8 cellular contexts compared by ENCODE assay signal in the genomic region with DNA sequence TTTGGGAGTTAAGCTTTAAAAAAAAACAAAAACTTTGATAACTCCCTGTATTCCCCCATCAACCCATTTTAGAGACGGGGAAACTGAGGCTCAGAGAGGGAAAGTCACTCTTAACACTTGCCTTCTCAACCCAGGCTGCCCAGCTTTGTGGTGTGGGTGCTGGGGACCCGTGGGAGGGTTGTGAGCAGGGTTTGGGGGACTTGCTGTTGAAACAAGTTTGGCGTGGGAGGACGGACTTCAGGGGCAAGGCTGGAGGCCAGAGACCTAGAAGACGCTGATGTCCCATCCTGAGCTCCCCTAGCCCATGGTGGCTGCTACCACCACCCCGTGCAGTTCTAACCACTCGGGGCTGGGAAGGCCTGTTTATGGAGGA. TPM values are rescaled to one million over a fixed set of nuclear protein-coding genes. Genes with fewer than 3 reads are reported as not detected.
DNase-seq lines count a peak whose midpoint lies in the region; ATAC-seq, FAIRE-seq and TF ChIP-seq lines count a peak whose summit lies in the region.

No MANE protein-coding gene starts in this region.

- H3K27me3 ChIP-seq in endothelial cell of umbilical vein (ENCODE audit: control insufficient read depth in 2 of 2, insufficient read depth in 2 of 2, low read length in 2 of 2) (no peaks in the 10 kb centered on the region), rectal smooth muscle tissue (ENCODE audit: control insufficient read depth, insufficient read depth, low read length) (no peaks in the 10 kb centered on the region)

- no peaks in the 10 kb centered on the region for H3K4me1 Mint-ChIP-seq in Calu3 (ENCODE audit: low read depth, unreplicated experiment)

- H3K9me3 ChIP-seq in endothelial cell of umbilical vein (replicated peaks; ENCODE audit: control insufficient read depth, insufficient read depth, low read length) = no peaks in the 10 kb centered on the region

- BruUV-seq in Calu3 (replicated peaks; lab: Mats Ljungman, UMichigan) = no TSS peak
- no TSS peak for BruUV-seq in endothelial cell of umbilical vein (replicated peaks; lab: Mats Ljungman, UMichigan)

- intact Hi-C loops in Calu3 (cut with micrococcal nuclease; ENCODE audit: unreplicated experiment) (no loop called here), endothelial cell of umbilical vein (cut with micrococcal nuclease) (loop anchor here (2.0 to 10.0 kb wide), 2 partner anchors 55 to 77 kb away; a partner anchor contains a TSS)

- H3K9ac ChIP-seq in endothelial cell of umbilical vein (replicated peaks; ENCODE audit: extremely low read depth, insufficient read depth, low read length) (no peak overlapping the region), rectal smooth muscle tissue (ENCODE audit: low read length) (no peak overlapping the region)

- TF ChIP-seq POLR2A in endothelial cell of umbilical vein (IDR thresholded peaks at IDR 0.05; ENCODE audit: low read depth, low read length) = no peak

- no peak overlapping the region for H3K4me2 ChIP-seq in endothelial cell of umbilical vein (ENCODE audit: insufficient read depth, low read length)

- TF ChIP-seq CTCF in Calu3 (IDR thresholded peaks at IDR 0.05; ENCODE audit: unreplicated experiment) (no peak), RWPE1 (conservative IDR thresholded peaks at IDR 0.05; ENCODE audit: low read depth) (no peak), endothelial cell of umbilical vein (IDR thresholded peaks at IDR 0.05; ENCODE audit: extremely low read depth in 1 of 2, insufficient read depth in 1 of 2, low read depth in 1 of 2, low read length in 2 of 2) (no peak)

- no peaks in the 10 kb centered on the region for H4K20me1 ChIP-seq in endothelial cell of umbilical vein (replicated peaks; ENCODE audit: control insufficient read depth, extremely low read depth, insufficient read depth, low read length)

- dilution Hi-C loops in endothelial cell of umbilical vein (cut with MboI; ENCODE audit: extremely low pct_ligation_motif_present, low sequenced_read_pairs) = no loop called here

- no peaks in the 10 kb centered on the region for H3K9me3 Mint-ChIP-seq in Calu3 (ENCODE audit: low read depth, unreplicated experiment)

- H3K27ac Mint-ChIP-seq in Calu3 (ENCODE audit: unreplicated experiment) = peak overlapping the region; percentile 96

- peaks cover 18% of the 10 kb centered on the region for H3K79me2 ChIP-seq in endothelial cell of umbilical vein (ENCODE audit: control insufficient read depth, insufficient read depth, low read length)

- H3K27ac ChIP-seq in RWPE1 (peak overlapping the region; percentile 92), endothelial cell of umbilical vein (ENCODE audit: insufficient read depth, low read depth, low read length) (no peak overlapping the region), rectal smooth muscle tissue (ENCODE audit: low read depth, low read length) (no peak overlapping the region)

- H3K4me1 ChIP-seq in endothelial cell of umbilical vein (ENCODE audit: control insufficient read depth, extremely low read depth, insufficient read depth, low read length) (peaks cover 14% of the 10 kb centered on the region), rectal smooth muscle tissue (ENCODE audit: control insufficient read depth, insufficient read depth, low read length) (peaks cover 10% of the 10 kb centered on the region)

- no peak for ATAC-seq in GM21717 (IDR thresholded peaks at IDR 0.05; ENCODE audit: unreplicated experiment)

- DNase-seq in Calu3 (no peak), RWPE1 (ENCODE audit: low spot score) (no peak), endothelial cell of umbilical vein (ENCODE audit: low read depth, low spot score) (no peak), DMS79 treated with DMSO at 0.1 percent for 48 hours (lab: John Stamatoyannopoulos, UW) (no peak), activated gamma-delta T cell treated with Interleukin-2 at 50 U/mL for 16 hours (no peak), SK-N-DZ (ENCODE audit: low spot score) (no peak)

- H3K36me3 ChIP-seq in endothelial cell of umbilical vein (ENCODE audit: control insufficient read depth in 2 of 2, extremely low read depth in 1 of 2, insufficient read depth in 2 of 2, low read length in 2 of 2) (peaks cover 0 to 20% of the 10 kb centered on the region in 2 experiments), rectal smooth muscle tissue (ENCODE audit: control insufficient read depth, insufficient read depth, low read length) (peaks cover 8% of the 10 kb centered on the region)

- CTCF ChIA-PET in Calu3 (lab: Charles Lee) (no interaction called here), RWPE1 (lab: Yijun Ruan, JAX) (no interaction called here), endothelial cell of umbilical vein (lab: Charles Lee) (interaction anchor here (0.7 to 1.3 kb wide), 2 partner anchors 50 to 65 kb away, joined by 3 to 4 read pairs; no protein-coding TSS in a partner anchor)

- no peaks in the 10 kb centered on the region for H3K9me1 ChIP-seq in endothelial cell of umbilical vein (replicated peaks; ENCODE audit: control insufficient read depth, extremely low read depth, insufficient read depth, low read length)

- H2AFZ ChIP-seq in endothelial cell of umbilical vein (ENCODE audit: low read depth, low read length) = no peak overlapping the region

- POLR2A ChIA-PET in RWPE1 (lab: Yijun Ruan, JAX; ENCODE audit: low non-redundant PET) (interaction anchor here (0.7 kb wide), 1 partner anchor 267 kb away, joined by 3 read pairs; no protein-coding TSS in a partner anchor), endothelial cell of umbilical vein (lab: Charles Lee) (interaction anchor here (0.5 to 1.4 kb wide), 2 partner anchors 18 to 25 kb away, joined by 3 to 4 read pairs; no protein-coding TSS in a partner anchor)

- H3K4me3 ChIP-seq in endothelial cell of umbilical vein (replicated peaks in 1 of 3; ENCODE audit: insufficient read depth in 1 of 3, low read depth in 1 of 3, low read length in 3 of 3) (no peak overlapping the region), rectal smooth muscle tissue (ENCODE audit: low read length) (peak overlapping the region; percentile 43)

- peaks cover 28% of the 10 kb centered on the region for H3K36me3 Mint-ChIP-seq in Calu3 (ENCODE audit: insufficient read depth, unreplicated experiment)

- no peak for FAIRE-seq in endothelial cell of umbilical vein (lab: Jason Lieb, UNC)

- H3K4me3 Mint-ChIP-seq in Calu3 (ENCODE audit: low read depth, unreplicated experiment) = peak overlapping the region; percentile 99

- no peaks in the 10 kb centered on the region for H3K27me3 Mint-ChIP-seq in Calu3 (ENCODE audit: unreplicated experiment)

TF ChIP-seq in endothelial cell of umbilical vein, 7 proteins besides CTCF, POLR2A, EP300 and RAD21 (continues in another document):
- TF ChIP-seq EZH2 (IDR thresholded peaks at IDR 0.05; ENCODE audit: borderline replicate concordance, low read depth, low read length, severe bottlenecking) (no peak), MYC (IDR thresholded peaks at IDR 0.05; ENCODE audit: low read depth, low read length) (no peak)

RNA-seq across cellular contexts. Expression of a gene that starts 0.7 kb away (rescaled TPM):
- 20.2 and 21.4 TPM in 2 replicates for total RNA-seq in Calu3 (2022)
- 36.1 and 36.4 TPM in 2 replicates for total RNA-seq in endothelial cell of umbilical vein
- 29.7 and 31.8 TPM in 2 replicates for polyA plus RNA-seq in endothelial cell of umbilical vein
- 17.9 and 20.7 TPM in 2 replicates for polyA plus RNA-seq in endothelial cell of umbilical vein (2011; cell fraction: cytosol; rRNA removed)
- polyA plus RNA-seq in endothelial cell of umbilical vein (2011; cell fraction: nucleus; rRNA removed) = 41.8 and 42.0 TPM in 2 replicates
- polyA plus RNA-seq in endothelial cell of umbilical vein (2012) = 21.8 and 23.9 TPM in 2 replicates
- polyA minus RNA-seq in endothelial cell of umbilical vein = 15.8 and 18.3 TPM in 2 replicates
- polyA minus RNA-seq in endothelial cell of umbilical vein (2011; cell fraction: cytosol; rRNA and poly(A)+ RNA removed) = 17.1 TPM
- 8.3 and 17.3 TPM in 2 replicates for polyA minus RNA-seq in endothelial cell of umbilical vein (2011; cell fraction: nucleus; rRNA and poly(A)+ RNA removed)
- 19.7 and 34.0 TPM in 2 replicates for polyA plus RNA-seq in SK-N-DZ (2014; cell fraction: cytosol; rRNA removed)
- 58.2 and 58.5 TPM in 2 replicates for polyA plus RNA-seq in SK-N-DZ (2014; cell fraction: nucleus; rRNA removed)

RNA-seq across cellular contexts. Expression of a gene that starts 20.7 kb away (rescaled TPM):
- total RNA-seq in Calu3 (2022) (0.20 and 0.24 TPM in 2 replicates), endothelial cell of umbilical vein (2.9 and 3.4 TPM in 2 replicates)
- polyA plus RNA-seq in endothelial cell of umbilical vein = 2.4 TPM in 2 replicates
- 1.3 and 1.6 TPM in 2 replicates for polyA plus RNA-seq in endothelial cell of umbilical vein (2011; cell fraction: cytosol; rRNA removed)
- 0.65 and 1.4 TPM in 2 replicates for polyA plus RNA-seq in endothelial cell of umbilical vein (2011; cell fraction: nucleus; rRNA removed)
- 1.3 and 2.0 TPM in 2 replicates for polyA plus RNA-seq in endothelial cell of umbilical vein (2012)
- 0.95 and 1.2 TPM in 2 replicates for polyA minus RNA-seq in endothelial cell of umbilical vein
- 3.9 TPM for polyA minus RNA-seq in endothelial cell of umbilical vein (2011; cell fraction: cytosol; rRNA and poly(A)+ RNA removed)
- 0.24 and 0.38 TPM in 2 replicates for polyA minus RNA-seq in endothelial cell of umbilical vein (2011; cell fraction: nucleus; rRNA and poly(A)+ RNA removed)
- polyA plus RNA-seq in SK-N-DZ (2014; cell fraction: cytosol; rRNA removed) = 0.23 and 0.44 TPM in 2 replicates
- not detected in 2 replicates for polyA plus RNA-seq in SK-N-DZ (2014; cell fraction: nucleus; rRNA removed)

RNA-seq across cellular contexts. Expression of a gene that starts 42.1 kb away (rescaled TPM):
- total RNA-seq in Calu3 (2022) = not detected in 2 replicates
- 6.6 and 7.1 TPM in 2 replicates for total RNA-seq in endothelial cell of umbilical vein
- polyA plus RNA-seq in endothelial cell of umbilical vein = 1.9 and 2.2 TPM in 2 replicates
- 1.9 and 2.1 TPM in 2 replicates for polyA plus RNA-seq in endothelial cell of umbilical vein (2011; cell fraction: cytosol; rRNA removed)
- 2.3 and 2.8 TPM in 2 replicates for polyA plus RNA-seq in endothelial cell of umbilical vein (2011; cell fraction: nucleus; rRNA removed)
- 1.1 and 1.5 TPM in 2 replicates for polyA plus RNA-seq in endothelial cell of umbilical vein (2012)
- 1.8 and 2.5 TPM in 2 replicates for polyA minus RNA-seq in endothelial cell of umbilical vein
- 6.8 TPM for polyA minus RNA-seq in endothelial cell of umbilical vein (2011; cell fraction: cytosol; rRNA and poly(A)+ RNA removed)
- polyA minus RNA-seq in endothelial cell of umbilical vein (2011; cell fraction: nucleus; rRNA and poly(A)+ RNA removed) = 0.43 and 0.63 TPM in 2 replicates
- polyA plus RNA-seq in SK-N-DZ (2014; cell fraction: cytosol; rRNA removed) = 0.03 and 0.08 TPM in 2 replicates
- polyA plus RNA-seq in SK-N-DZ (2014; cell fraction: nucleus; rRNA removed) = not detected in 2 replicates

RNA-seq across cellular contexts. Expression of a gene that starts 54.6 kb away (rescaled TPM):
- total RNA-seq in Calu3 (2022) = 58.1 and 58.4 TPM in 2 replicates
- total RNA-seq in endothelial cell of umbilical vein = 98.0 and 98.2 TPM in 2 replicates
- polyA plus RNA-seq in endothelial cell of umbilical vein = 53.2 and 63.9 TPM in 2 replicates
- polyA plus RNA-seq in endothelial cell of umbilical vein (2011; cell fraction: cytosol; rRNA removed) = 43.3 and 57.2 TPM in 2 replicates
- 104 and 115 TPM in 2 replicates for polyA plus RNA-seq in endothelial cell of umbilical vein (2011; cell fraction: nucleus; rRNA removed)
- polyA plus RNA-seq in endothelial cell of umbilical vein (2012) = 55.7 and 69.0 TPM in 2 replicates
- polyA minus RNA-seq in endothelial cell of umbilical vein = 14.0 and 17.1 TPM in 2 replicates
- polyA minus RNA-seq in endothelial cell of umbilical vein (2011; cell fraction: cytosol; rRNA and poly(A)+ RNA removed) = 123 TPM
- 11.3 and 18.5 TPM in 2 replicates for polyA minus RNA-seq in endothelial cell of umbilical vein (2011; cell fraction: nucleus; rRNA and poly(A)+ RNA removed)
- 45.9 and 49.0 TPM in 2 replicates for polyA plus RNA-seq in SK-N-DZ (2014; cell fraction: cytosol; rRNA removed)
- polyA plus RNA-seq in SK-N-DZ (2014; cell fraction: nucleus; rRNA removed) = 102 and 113 TPM in 2 replicates
